ENCODE assay signal across 17 cellular contexts in genomic region chr14:81474685-81475324, GRCh38. TPM values are rescaled to one million over a fixed set of nuclear protein-coding genes. Genes with fewer than 3 reads are reported as not detected.
DNase-seq lines count a peak whose midpoint lies in the region; ATAC-seq and TF ChIP-seq lines count a peak whose summit lies in the region.
"Had no signal": no experiment of that assay in that cellular context is flagged by ENCODE, and none has a peak within 500 bp of the region (broad histone marks: within the 10 kb centered on the region; RNA-seq: fewer than 3 reads in every experiment).

No MANE protein-coding gene starts in this region.

- TF ChIP-seq EP300 in transverse colon (IDR thresholded peaks at IDR 0.05; ENCODE audit: low read depth) (no peak), upper lobe of left lung (IDR thresholded peaks at IDR 0.05) (no peak)

- H3K4me3 Mint-ChIP-seq in activated naive CD4-positive, alpha-beta T cell treated with anti-CD3 and anti-CD28 coated beads, Interleukin-2, amount 10 ng/mL, durations not matched to agents 7 days and 5 days = peak overlapping the region; percentile 43
- H3K4me3 Mint-ChIP-seq: GM23338, nephron had no signal

- no peaks in the 10 kb centered on the region for H3K27me3 ChIP-seq in colonic mucosa
- no peaks in the 10 kb centered on the region for H3K27me3 ChIP-seq in transverse colon
- no peaks in the 10 kb centered on the region for H3K27me3 ChIP-seq in upper lobe of left lung
- H3K27me3 ChIP-seq: breast epithelium had no signal

- H3K27ac ChIP-seq in OCI-LY7 (ENCODE audit: low read depth, low read length, poor library complexity, severe bottlenecking) (peak overlapping the region; percentile 97), colonic mucosa (peak overlapping the region; percentile 8), transverse colon (peak overlapping the region in 3 of 4 donors; percentile 25 to 66 (median 28)), upper lobe of left lung (peak overlapping the region in 2 of 4 donors; percentile 8 to 19)

- H3K27ac Mint-ChIP-seq in activated naive CD4-positive, alpha-beta T cell treated with anti-CD3 and anti-CD28 coated beads, Interleukin-2, amount 10 ng/mL, durations not matched to agents 7 days and 5 days = peak overlapping the region; percentile 97
- H3K27ac Mint-ChIP-seq: GM23338 had no signal

- H3K27me3 Mint-ChIP-seq in activated naive CD4-positive, alpha-beta T cell treated with anti-CD3 and anti-CD28 coated beads, Interleukin-2, amount 10 ng/mL, durations not matched to agents 7 days and 5 days = no peaks in the 10 kb centered on the region

- no TSS peak for BruUV-seq in OCI-LY7 (replicated peaks; lab: Mats Ljungman, UMichigan)

- CTCF ChIA-PET in activated naive CD4-positive, alpha-beta T cell treated with anti-CD3 and anti-CD28 coated beads, Interleukin-2, amount 10 ng/mL, durations not matched to agents 7 days and 5 days (lab: Charles Lee) = no interaction called here
- CTCF ChIA-PET in OCI-LY7 (lab: Charles Lee; ENCODE audit: unreplicated experiment) = no interaction called here

- H3K9ac ChIP-seq in colonic mucosa (ENCODE audit: low read depth in 2 of 2, low read length in 2 of 2) = no peak overlapping the region

- peaks cover 5% of the 10 kb centered on the region for H3K9me3 Mint-ChIP-seq in activated naive CD4-positive, alpha-beta T cell treated with anti-CD3 and anti-CD28 coated beads, Interleukin-2, amount 10 ng/mL, durations not matched to agents 7 days and 5 days
- H3K9me3 Mint-ChIP-seq: GM23338, nephron had no signal

- POLR2A ChIA-PET in OCI-LY7 (lab: Charles Lee) = interaction anchor here (1.0 to 3.2 kb wide), 3 partner anchors 12 to 19 kb away, joined by 3 to 14 read pairs (median 11); no protein-coding TSS in a partner anchor

- ATAC-seq in upper lobe of left lung (ENCODE audit: low FRiP score in 2 of 2) = no peak
- ATAC-seq: GM23338, left ventricle myocardium superior had no signal

- no peak for DNase-seq in activated naive CD4-positive, alpha-beta T cell treated with anti-CD3 and anti-CD28 coated beads, Interleukin-2, amount 10 ng/mL, durations not matched to agents 7 days and 5 days
- no peak for DNase-seq in activated naive CD4-positive, alpha-beta T cell (lab: John Stamatoyannopoulos, UW)
- no peak for DNase-seq in OCI-LY7 (ENCODE audit: low spot score)
- no peak for DNase-seq in colonic mucosa
- DNase-seq in transverse colon = no peak
- no peak for DNase-seq in islet precursor cell
- no peak for DNase-seq in NCI-H510A treated with DMSO at 0.1 percent for 48 hours (lab: John Stamatoyannopoulos, UW)
- no peak for DNase-seq in upper lobe of left lung
- DNase-seq: activated CD4-positive, CD25-positive, alpha-beta regulatory T cell treated with anti-CD3 and anti-CD28 coated beads, Interleukin-2, amount 50 U/mL, for 72 hours; activated effector memory CD4-positive, alpha-beta T cell treated with anti-CD3 and anti-CD28 coated beads, Interleukin-2, amount 50 U/mL, for 16 hours; effector CD8-positive, alpha-beta T cell; left ventricle myocardium superior; NCI-H187; NCI-H526 had no signal

- TF ChIP-seq POLR2A in transverse colon (IDR thresholded peaks at IDR 0.05) (no peak), upper lobe of left lung (IDR thresholded peaks at IDR 0.05) (no peak)

- H3K9me3 ChIP-seq in OCI-LY7 (ENCODE audit: low read length) (no peaks in the 10 kb centered on the region), colonic mucosa (no peaks in the 10 kb centered on the region), transverse colon (no peaks in the 10 kb centered on the region), upper lobe of left lung (no peaks in the 10 kb centered on the region)
- H3K9me3 ChIP-seq: breast epithelium had no signal

- no peaks in the 10 kb centered on the region for H4K20me1 ChIP-seq in OCI-LY7 (ENCODE audit: insufficient read depth, low read length)

- H3K9me2 ChIP-seq in OCI-LY7 (ENCODE audit: insufficient read depth, low read length) = no peaks in the 10 kb centered on the region

- peaks cover 62% of the 10 kb centered on the region for H3K36me3 Mint-ChIP-seq in activated naive CD4-positive, alpha-beta T cell treated with anti-CD3 and anti-CD28 coated beads, Interleukin-2, amount 10 ng/mL, durations not matched to agents 7 days and 5 days

- H3K79me2 ChIP-seq in OCI-LY7 (ENCODE audit: insufficient read depth, low read depth, low read length) = peaks cover 5% of the 10 kb centered on the region; the same call in 1 of the 2 replicates

- intact Hi-C loops in OCI-LY7 (cut with micrococcal nuclease; ENCODE audit: unreplicated experiment) (loop anchor here (5.0 kb wide), 2 partner anchors 303 to 498 kb away; no protein-coding TSS in a partner anchor), colonic mucosa (cut with DNase I) (no loop called here), transverse colon (cut with DNase I; ENCODE audit: low total_unique reads) (no loop called here)

- H3K4me1 Mint-ChIP-seq in activated naive CD4-positive, alpha-beta T cell treated with anti-CD3 and anti-CD28 coated beads, Interleukin-2, amount 10 ng/mL, durations not matched to agents 7 days and 5 days = peaks cover 65% of the 10 kb centered on the region
- H3K4me1 Mint-ChIP-seq: nephron had no signal

- H3K4me3 ChIP-seq in OCI-LY7 (ENCODE audit: low read depth, low read length, poor library complexity, severe bottlenecking) (peak overlapping the region; percentile 27), colonic mucosa (no peak overlapping the region), transverse colon (no peak overlapping the region), upper lobe of left lung (no peak overlapping the region)
- H3K4me3 ChIP-seq: breast epithelium, GM23338 had no signal

- peak; percentile 42 for TF ChIP-seq CTCF in OCI-LY7 (conservative IDR thresholded peaks at IDR 0.05; ENCODE audit: low read length)
- TF ChIP-seq CTCF in colonic mucosa (IDR thresholded peaks at IDR 0.05) = no peak
- no peak for TF ChIP-seq CTCF in transverse colon (IDR thresholded peaks at IDR 0.05)
- TF ChIP-seq CTCF in upper lobe of left lung (IDR thresholded peaks at IDR 0.05) = no peak

- peak overlapping the region; percentile 7; the same call in 1 of the 2 replicates for H2AFZ ChIP-seq in OCI-LY7 (ENCODE audit: low read length)
- H2AFZ ChIP-seq: GM23338 had no signal

- in situ Hi-C loops in transverse colon (cut with MboI; ENCODE audit: low pct_ligation_motif_present in 1 of 4, low pct_unique_long_range_greater_than_20kb in 1 of 4, low sequenced_read_pairs in 3 of 4) = loop anchor here (25.0 kb wide), 2 partner anchors 488 to 513 kb away; partner anchors contain the start of gene TSHR (in 1 of the 4)

- 79 to 90% methylated on average over 5 of the region's 5 CpGs for WGBS in transverse colon (ENCODE audit: low coverage in 1 of 2), 2 donors
- 85 to 93% methylated on average over 5 of the region's 5 CpGs for WGBS in upper lobe of left lung, 2 donors

- H3K4me1 ChIP-seq in OCI-LY7 (ENCODE audit: insufficient read depth, low read length, poor library complexity, severe bottlenecking) (peaks cover 75% of the 10 kb centered on the region), colonic mucosa (no peaks in the 10 kb centered on the region), transverse colon (peaks cover 0 to 2% (median 0%) of the 10 kb centered on the region in 4 donors), upper lobe of left lung (peaks cover 0 to 6% (median 0%) of the 10 kb centered on the region in 4 donors)
- H3K4me1 ChIP-seq: breast epithelium had no signal

- H3K4me2 ChIP-seq in OCI-LY7 (ENCODE audit: low read length) = peak overlapping the region; percentile 59
- H3K4me2 ChIP-seq: GM23338 had no signal

- H3K36me3 ChIP-seq in OCI-LY7 (ENCODE audit: insufficient read depth, low read length) (peaks cover 67% of the 10 kb centered on the region), colonic mucosa (peaks cover 14% of the 10 kb centered on the region), transverse colon (peaks cover 0 to 53% (median 18%) of the 10 kb centered on the region in 4 donors), upper lobe of left lung (peaks cover 26 to 50% (median 32%) of the 10 kb centered on the region in 4 donors)
- H3K36me3 ChIP-seq: breast epithelium had no signal

RNA-seq across cellular contexts. Expression of gene SEL1L, which starts 58.8 kb away (rescaled TPM):
- total RNA-seq in OCI-LY7 (2014; rRNA removed; shearing (Covaris generic)) = 58.3 and 68.8 TPM in 2 replicates
- total RNA-seq in OCI-LY7 (2022) = 185 and 195 TPM in 2 replicates
- total RNA-seq in colonic mucosa = 100 to 1,000 TPM in 1 of 2 donors, 10 to 100 TPM in 1; 91.2 to 121 TPM
- total RNA-seq in transverse colon = 10 to 100 TPM; 29.5 to 64.8 (median 43.5) TPM
- 100 to 1,000 TPM in 2 of 6 donors, 10 to 100 TPM in 4; 24.1 to 120 (median 64.0) TPM for total RNA-seq in upper lobe of left lung
